Comparison of ENCODE assay signal across 25 cellular contexts in genomic region chr6:15074806-15075205, GRCh38.
"Had no signal": no experiment of that assay in that cellular context is flagged by ENCODE, and none has a peak within 500 bp of the region (broad histone marks: within the 10 kb centered on the region; RNA-seq: fewer than 3 reads in every experiment).

No MANE protein-coding gene starts in this region.

- ATAC-seq: esophagus mucosa; gastrocnemius medialis; left lobe of liver; mucosa of descending colon; natural killer cell treated with Interleukin-12 subunit alpha and Interleukin-12 subunit beta and Interleukin-15 and Interleukin-18, amount 100 ng/mL, for 72 hours; psoas muscle; right cardiac atrium; stimulated activated effector memory CD8-positive, alpha-beta T cell treated with anti-CD3 and anti-CD28 coated beads, Interleukin-12 subunit alpha, Interleukin-12 subunit beta, amount 100 ng/mL, for 72 hours had no signal

- H3K36me3 ChIP-seq: colonic mucosa, gastrocnemius medialis, sigmoid colon, stomach, thyroid gland had no signal

- H3K27ac Mint-ChIP-seq: dendritic cell treated with granulocyte-macrophage colony-stimulating factor and Interleukin-4, amounts not matched to agents 40 ng/mL and 50 ng/mL, for 4 days; endodermal cell; mesothelial cell of epicardium; stimulated activated effector memory CD8-positive, alpha-beta T cell treated with anti-CD3 and anti-CD28 coated beads, Interleukin-12 subunit alpha, Interleukin-12 subunit beta, amount 100 ng/mL, for 72 hours; type B pancreatic cell had no signal

- DNase-seq: colonic mucosa; effector CD8-positive, alpha-beta T cell; endodermal cell; foreskin fibroblast; gastrocnemius medialis; kidney; mesenchymal stem cell; mucosa of descending colon; naive B cell; psoas muscle; right cardiac atrium; sigmoid colon; stimulated activated CD4-positive, alpha-beta T cell treated with anti-CD3 and anti-CD28 coated beads, Interleukin-2, amount 100 ng/mL, for 24 hours; stimulated activated CD4-positive, alpha-beta T cell treated with anti-CD3 and anti-CD28 coated beads, Interleukin-4, amount 100 ng/mL, for 24 hours; stimulated activated naive CD4-positive, alpha-beta T cell treated with Interleukin-2 at 50 U/mL for 16 hours; stomach; thyroid gland had no signal

- H3K4me3 Mint-ChIP-seq: dendritic cell treated with granulocyte-macrophage colony-stimulating factor and Interleukin-4, amounts not matched to agents 40 ng/mL and 50 ng/mL, for 4 days; endodermal cell; mesothelial cell of epicardium; natural killer cell treated with Interleukin-12 subunit alpha and Interleukin-12 subunit beta and Interleukin-15 and Interleukin-18, amount 100 ng/mL, for 72 hours; neural crest cell; stimulated activated effector memory CD8-positive, alpha-beta T cell treated with anti-CD3 and anti-CD28 coated beads, Interleukin-12 subunit alpha, Interleukin-12 subunit beta, amount 100 ng/mL, for 72 hours; type B pancreatic cell had no signal

- FAIRE-seq: kidney had no signal

- H3K4me1 ChIP-seq: colonic mucosa, gastrocnemius medialis, psoas muscle, sigmoid colon had no signal

- H3K4me3 ChIP-seq: colonic mucosa, gastrocnemius medialis, mucosa of descending colon, psoas muscle, sigmoid colon, stomach, thyroid gland had no signal

- H3K9me3 Mint-ChIP-seq: endodermal cell; mesothelial cell of epicardium; naive B cell; natural killer cell treated with Interleukin-12 subunit alpha and Interleukin-12 subunit beta and Interleukin-15 and Interleukin-18, amount 100 ng/mL, for 72 hours; neural crest cell; stimulated activated effector memory CD8-positive, alpha-beta T cell treated with anti-CD3 and anti-CD28 coated beads, Interleukin-12 subunit alpha, Interleukin-12 subunit beta, amount 100 ng/mL, for 72 hours had no signal

- H3K4me1 Mint-ChIP-seq: stimulated activated effector memory CD8-positive, alpha-beta T cell treated with anti-CD3 and anti-CD28 coated beads, Interleukin-12 subunit alpha, Interleukin-12 subunit beta, amount 100 ng/mL, for 72 hours had no signal

- H3K9me3 ChIP-seq: colonic mucosa, gastrocnemius medialis, mucosa of descending colon, psoas muscle, sigmoid colon, stomach, thyroid gland had no signal

- H3K27me3 ChIP-seq: colonic mucosa, gastrocnemius medialis, sigmoid colon, stomach, thyroid gland had no signal

- H3K36me3 Mint-ChIP-seq: mesothelial cell of epicardium; naive B cell; natural killer cell treated with Interleukin-12 subunit alpha and Interleukin-12 subunit beta and Interleukin-15 and Interleukin-18, amount 100 ng/mL, for 72 hours; stimulated activated effector memory CD8-positive, alpha-beta T cell treated with anti-CD3 and anti-CD28 coated beads, Interleukin-12 subunit alpha, Interleukin-12 subunit beta, amount 100 ng/mL, for 72 hours; type B pancreatic cell had no signal

- H3K27me3 Mint-ChIP-seq: dendritic cell treated with granulocyte-macrophage colony-stimulating factor and Interleukin-4, amounts not matched to agents 40 ng/mL and 50 ng/mL, for 4 days; naive B cell; natural killer cell treated with Interleukin-12 subunit alpha and Interleukin-12 subunit beta and Interleukin-15 and Interleukin-18, amount 100 ng/mL, for 72 hours had no signal

- H3K27ac ChIP-seq: colonic mucosa, gastrocnemius medialis, psoas muscle, sigmoid colon, stomach, thyroid gland had no signal
